ENCODE assay signal across 8 cellular contexts in the genomic region with DNA sequence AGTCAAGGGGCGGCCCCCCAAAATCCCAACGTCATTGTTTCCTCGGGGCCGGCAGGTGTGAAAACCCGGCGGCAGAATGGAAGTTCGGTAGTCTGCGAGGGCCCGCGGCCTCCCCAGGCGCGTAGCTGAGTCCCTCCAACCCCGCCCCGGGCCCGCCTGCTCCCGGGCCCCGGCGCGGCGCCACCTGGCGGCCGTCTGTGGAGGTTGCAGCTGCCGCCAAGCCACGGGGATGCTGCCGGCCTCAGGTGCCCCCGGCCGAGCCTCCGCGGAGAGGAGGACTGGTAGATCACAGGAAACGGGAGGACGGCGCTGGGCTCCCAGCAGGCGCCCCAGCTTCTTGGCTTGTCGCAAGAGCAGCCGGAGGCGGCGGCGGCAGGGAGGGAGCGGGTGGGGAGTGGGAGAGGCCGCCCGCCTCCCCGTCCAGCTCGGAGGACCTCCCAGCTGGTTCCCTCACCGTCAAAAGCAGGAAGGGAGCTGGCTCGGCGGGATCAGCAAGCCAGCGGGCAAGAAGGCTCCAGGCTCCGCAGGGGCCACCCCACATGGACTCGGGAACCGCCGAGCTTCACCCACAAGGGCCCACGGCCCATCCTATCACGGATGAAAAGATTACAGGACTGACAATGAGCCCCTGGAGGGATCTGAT.
DNase-seq lines count a peak whose midpoint lies in the region; ATAC-seq and TF ChIP-seq lines count a peak whose summit lies in the region.
"Not testable (repeated sequence)": the region's sequence is repeated elsewhere in the genome, so short reads cannot be mapped to it uniquely, and the experiment has no call there.

No MANE protein-coding gene starts in this region.

- ATAC-seq in GM21528 (IDR thresholded peaks at IDR 0.05; ENCODE audit: low FRiP score, unreplicated experiment): peak; percentile 93
- peak; percentile 87 for ATAC-seq in HG03520 (IDR thresholded peaks at IDR 0.05; ENCODE audit: unreplicated experiment)

- DNase-seq in DMS153 (lab: John Stamatoyannopoulos, UW): peak; percentile 25
- DNase-seq in SK-N-DZ (ENCODE audit: low spot score): peak; percentile 37
- peak; percentile 70 for DNase-seq in activated effector memory CD4-positive, alpha-beta T cell treated with Interleukin-2 at 50 U/mL for 16 hours
- peak; percentile 21 for DNase-seq in fibroblast of the aortic adventitia (ENCODE audit: low read depth)
- peak; percentile 70 for DNase-seq in nephron progenitor cell
- DNase-seq in stimulated activated CD8-positive, alpha-beta memory T cell treated with anti-CD3 and anti-CD28 coated beads, Interleukin-7, amount 100 ng/mL, for 4 hours (ENCODE audit: low read depth in 2 of 2): peak; percentile 21 to 67

- TF ChIP-seq CTCF in fibroblast of the aortic adventitia (IDR thresholded peaks at IDR 0.05; ENCODE audit: insufficient read depth, low read length) (peak; percentile 33), nephron progenitor cell (IDR thresholded peaks at IDR 0.05) (peak; percentile 28)

- not testable (repeated sequence) for H3K9me3 Mint-ChIP-seq in nephron progenitor cell

- H3K4me1 Mint-ChIP-seq in nephron progenitor cell: not testable (repeated sequence)

- not testable (repeated sequence) for H3K36me3 Mint-ChIP-seq in nephron progenitor cell (ENCODE audit: low read depth)

- not testable (repeated sequence) for H3K27me3 Mint-ChIP-seq in nephron progenitor cell (ENCODE audit: low read depth, poor library complexity)

- H3K4me3 Mint-ChIP-seq in nephron progenitor cell: not testable (repeated sequence)

- not testable (repeated sequence) for H3K4me3 ChIP-seq in fibroblast of the aortic adventitia (ENCODE audit: low read depth, low read length)

- H3K27ac Mint-ChIP-seq in nephron progenitor cell: not testable (repeated sequence)
